In the genomic region with DNA sequence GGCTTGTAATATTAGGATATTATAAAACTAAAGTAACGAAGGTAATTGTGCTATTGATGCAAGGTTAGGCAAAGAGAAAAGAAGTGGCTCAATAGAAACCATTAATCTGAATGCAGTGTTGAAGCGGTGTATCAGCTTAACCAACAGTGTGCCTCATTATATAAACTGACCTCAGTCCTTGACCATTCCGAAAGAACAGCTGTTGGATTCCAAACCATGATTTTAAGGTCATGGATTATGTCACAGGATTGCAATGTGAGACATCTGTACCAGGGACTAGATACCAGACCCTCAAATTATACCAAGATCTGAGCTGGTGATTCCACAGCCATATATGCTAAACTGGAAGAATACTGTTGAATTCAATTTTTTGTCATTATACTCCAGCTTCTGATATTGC, we compare ENCODE assay signal across 25 cellular contexts.
"Had no signal": no experiment of that assay in that cellular context is flagged by ENCODE, and none has a peak within 500 bp of the region (broad histone marks: within the 10 kb centered on the region; RNA-seq: fewer than 3 reads in every experiment).

No MANE protein-coding gene starts in this region.

- DNase-seq: activated CD4-positive, alpha-beta memory T cell treated with anti-CD3 and anti-CD28 coated beads, Interleukin-2, amount 10 ng/mL, durations not matched to agents 7 days and 5 days; activated CD4-positive, alpha-beta T cell treated with anti-CD3 and anti-CD28 coated beads, Interleukin-2, amount 10 ng/mL, durations not matched to agents 24 days and 14 days; activated effector memory CD4-positive, alpha-beta T cell treated with Interleukin-2 at 50 U/mL for 16 hours; activated naive CD4-positive, alpha-beta T cell treated with anti-CD3 and anti-CD28 coated beads for 36 hours; activated naive CD8-positive, alpha-beta T cell treated with anti-CD3 and anti-CD28 coated beads, Interleukin-2, amount 10 ng/mL, durations not matched to agents 7 days and 5 days; activated T-cell treated with anti-CD3 and anti-CD28 coated beads, Interleukin-2, amount 50 U/mL, for 72 hours; amygdala; caudate nucleus; effector memory CD4-positive, alpha-beta T cell; lower lobe of right lung; natural killer cell; ovary; right cardiac atrium; small intestine; stimulated activated CD4-positive, alpha-beta T cell treated with anti-CD3 and anti-CD28 coated beads, Interleukin-2, amount 100 ng/mL, for 24 hours; stimulated activated naive B cell treated with anti-CD40 and anti-IgM and Interleukin-4, amounts not matched to agents 10 μg/mL and 1 μg/mL and 100 μg/mL, for 72 hours; T-cell; transverse colon; uterus had no signal

- H3K27ac ChIP-seq: lower lobe of right lung, ovary, prostate gland, transverse colon, uterus, VCaP had no signal

- H3K36me3 Mint-ChIP-seq: activated naive CD8-positive, alpha-beta T cell treated with anti-CD3 and anti-CD28 coated beads, Interleukin-2, amount 10 ng/mL, durations not matched to agents 7 days and 5 days; natural killer cell had no signal

- H3K4me3 ChIP-seq: lower lobe of right lung, ovary, prostate gland, transverse colon, uterus had no signal

- H3K36me3 ChIP-seq: lower lobe of right lung, ovary, prostate gland, transverse colon, uterus had no signal

- H3K27me3 Mint-ChIP-seq: activated CD4-positive, alpha-beta memory T cell treated with anti-CD3 and anti-CD28 coated beads, Interleukin-2, amount 10 ng/mL, durations not matched to agents 7 days and 5 days; activated CD4-positive, alpha-beta T cell treated with anti-CD3 and anti-CD28 coated beads, Interleukin-2, amount 10 ng/mL, durations not matched to agents 24 days and 14 days; activated naive CD8-positive, alpha-beta T cell treated with anti-CD3 and anti-CD28 coated beads, Interleukin-2, amount 10 ng/mL, durations not matched to agents 7 days and 5 days; brain; stimulated activated naive B cell treated with anti-CD40 and anti-IgM and Interleukin-4, amounts not matched to agents 10 μg/mL and 1 μg/mL and 100 μg/mL, for 72 hours; T-cell had no signal

- H3K4me1 Mint-ChIP-seq: activated CD4-positive, alpha-beta memory T cell treated with anti-CD3 and anti-CD28 coated beads, Interleukin-2, amount 10 ng/mL, durations not matched to agents 7 days and 5 days; activated CD4-positive, alpha-beta T cell treated with anti-CD3 and anti-CD28 coated beads, Interleukin-2, amount 10 ng/mL, durations not matched to agents 24 days and 14 days; activated naive CD8-positive, alpha-beta T cell treated with anti-CD3 and anti-CD28 coated beads, Interleukin-2, amount 10 ng/mL, durations not matched to agents 7 days and 5 days; T-cell had no signal

- FAIRE-seq: small intestine had no signal

- H3K9me3 Mint-ChIP-seq: activated CD4-positive, alpha-beta memory T cell treated with anti-CD3 and anti-CD28 coated beads, Interleukin-2, amount 10 ng/mL, durations not matched to agents 7 days and 5 days; activated CD4-positive, alpha-beta T cell treated with anti-CD3 and anti-CD28 coated beads, Interleukin-2, amount 10 ng/mL, durations not matched to agents 24 days and 14 days; activated naive CD4-positive, alpha-beta T cell treated with anti-CD3 and anti-CD28 coated beads for 36 hours; activated naive CD8-positive, alpha-beta T cell treated with anti-CD3 and anti-CD28 coated beads, Interleukin-2, amount 10 ng/mL, durations not matched to agents 7 days and 5 days; activated T-cell treated with anti-CD3 and anti-CD28 coated beads, Interleukin-2, amount 50 U/mL, for 72 hours; brain; natural killer cell; stimulated activated naive B cell treated with anti-CD40 and anti-IgM and Interleukin-4, amounts not matched to agents 10 μg/mL and 1 μg/mL and 100 μg/mL, for 72 hours; T-cell; T-helper 2 cell treated with Interferon-gamma antibody and Interleukin-4, amounts not matched to agents 5 μg/mL and 100 μg/mL, for 36 hours had no signal

- ATAC-seq: activated CD4-positive, CD25-positive, alpha-beta regulatory T cell treated with anti-CD3 and anti-CD28 coated beads, Interleukin-2, amount 50 U/mL, for 24 hours; activated T-cell treated with anti-CD3 and anti-CD28 coated beads, Interleukin-2, amount 50 U/mL, for 72 hours; left lobe of liver; lower lobe of right lung; natural killer cell; right cardiac atrium; stimulated activated naive B cell treated with anti-CD40 and anti-IgM and Interleukin-4, amounts not matched to agents 10 μg/mL and 1 μg/mL and 100 μg/mL, for 72 hours; T-cell had no signal

- H3K4me3 Mint-ChIP-seq: activated CD4-positive, alpha-beta memory T cell treated with anti-CD3 and anti-CD28 coated beads, Interleukin-2, amount 10 ng/mL, durations not matched to agents 7 days and 5 days; activated CD4-positive, alpha-beta T cell treated with anti-CD3 and anti-CD28 coated beads, Interleukin-2, amount 10 ng/mL, durations not matched to agents 24 days and 14 days; activated naive CD4-positive, alpha-beta T cell treated with anti-CD3 and anti-CD28 coated beads for 36 hours; activated naive CD8-positive, alpha-beta T cell treated with anti-CD3 and anti-CD28 coated beads, Interleukin-2, amount 10 ng/mL, durations not matched to agents 7 days and 5 days; activated T-cell treated with anti-CD3 and anti-CD28 coated beads, Interleukin-2, amount 50 U/mL, for 72 hours; brain; natural killer cell; stimulated activated naive B cell treated with anti-CD40 and anti-IgM and Interleukin-4, amounts not matched to agents 10 μg/mL and 1 μg/mL and 100 μg/mL, for 72 hours; T-cell; T-helper 2 cell treated with Interferon-gamma antibody and Interleukin-4, amounts not matched to agents 5 μg/mL and 100 μg/mL, for 36 hours had no signal

- H3K4me1 ChIP-seq: lower lobe of right lung, prostate gland, transverse colon, uterus had no signal

- H3K27ac Mint-ChIP-seq: activated CD4-positive, alpha-beta memory T cell treated with anti-CD3 and anti-CD28 coated beads, Interleukin-2, amount 10 ng/mL, durations not matched to agents 7 days and 5 days; activated CD4-positive, alpha-beta T cell treated with anti-CD3 and anti-CD28 coated beads, Interleukin-2, amount 10 ng/mL, durations not matched to agents 24 days and 14 days; activated naive CD4-positive, alpha-beta T cell treated with anti-CD3 and anti-CD28 coated beads for 36 hours; activated naive CD8-positive, alpha-beta T cell treated with anti-CD3 and anti-CD28 coated beads, Interleukin-2, amount 10 ng/mL, durations not matched to agents 7 days and 5 days; activated T-cell treated with anti-CD3 and anti-CD28 coated beads, Interleukin-2, amount 50 U/mL, for 72 hours; brain; natural killer cell; stimulated activated naive B cell treated with anti-CD40 and anti-IgM and Interleukin-4, amounts not matched to agents 10 μg/mL and 1 μg/mL and 100 μg/mL, for 72 hours; T-cell; T-helper 2 cell treated with Interferon-gamma antibody and Interleukin-4, amounts not matched to agents 5 μg/mL and 100 μg/mL, for 36 hours had no signal

- H3K9me3 ChIP-seq: lower lobe of right lung, ovary, prostate gland, transverse colon, uterus had no signal

- H3K27me3 ChIP-seq: ovary, transverse colon, uterus had no signal
